In the genomic region with DNA sequence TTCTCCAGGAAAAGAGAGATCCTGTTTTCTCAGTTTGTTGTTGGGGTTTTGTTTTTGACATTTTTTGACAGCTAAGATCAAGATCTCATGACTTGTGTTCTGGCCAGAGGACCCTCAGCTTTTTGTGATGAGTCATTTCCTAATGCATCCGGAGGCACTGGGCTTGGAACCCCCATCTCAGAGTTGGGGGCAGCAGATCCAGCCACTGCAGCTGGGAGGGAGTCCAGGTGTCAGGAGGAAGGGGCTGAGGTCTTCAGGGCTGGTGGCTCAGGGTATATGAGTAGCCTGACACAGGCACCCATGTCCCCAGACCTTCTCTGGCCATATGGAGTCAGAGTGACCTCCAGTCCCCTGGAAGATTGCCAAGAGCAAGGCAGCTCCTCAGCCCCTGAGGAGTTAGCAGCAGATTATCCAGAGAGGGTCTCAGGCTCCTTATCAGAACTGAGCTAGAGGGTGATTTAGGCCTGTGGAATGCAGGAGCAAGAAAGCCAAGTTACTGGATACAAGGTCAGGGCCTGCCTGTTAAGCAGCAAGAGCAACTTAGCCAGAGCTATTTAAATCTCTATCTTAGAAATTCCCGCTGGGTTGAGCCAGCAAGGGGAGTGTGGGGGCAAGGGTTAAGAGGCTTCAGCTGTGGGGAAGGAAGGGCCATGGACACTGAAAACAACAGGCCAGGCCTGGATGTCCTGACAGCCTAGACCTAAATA, we compare ENCODE assay signal across 8 cellular contexts.
DNase-seq lines count a peak whose midpoint lies in the region; ATAC-seq and TF ChIP-seq lines count a peak whose summit lies in the region.

No MANE protein-coding gene starts in this region.

- H4K8ac ChIP-seq in IMR-90 (ENCODE audit: low read depth in 2 of 2, low read length in 2 of 2), result peak overlapping the region in 1 of 2 experiments; percentile 17; a peak in 1 of 4 replicates

- no TSS peak for BruUV-seq in IMR-90 (replicated peaks; lab: Mats Ljungman, UMichigan)

- ATAC-seq in IMR-90 (ENCODE audit: low read depth) (peak; percentile 89), GM21528 (IDR thresholded peaks at IDR 0.05; ENCODE audit: low FRiP score, unreplicated experiment) (no peak)

- whole genome bisulfite sequencing in IMR-90 (ENCODE audit: extremely low coverage in 2 of 2, insufficient read length in 1 of 2), 2 experiments, result no CpG with 5 or more reads among the region's 2 CpGs

- peak overlapping the region; percentile 2 for H2AFZ ChIP-seq in IMR-90 (replicated peaks; ENCODE audit: low read length, poor library complexity)

- H2BK20ac ChIP-seq in IMR-90 (ENCODE audit: low read depth, low read length), result peak overlapping the region; percentile 59

- peaks cover 2 to 12% (median 2%) of the 10 kb centered on the region in 3 donors for H3K27me3 Mint-ChIP-seq in immature natural killer cell (ENCODE audit: low read depth in 3 of 3)

- H3K4me3 ChIP-seq in IMR-90 (ENCODE audit: insufficient read depth, low read depth, low read length) (no peak overlapping the region), coronary artery (peak overlapping the region; percentile 26), tibial artery (no peak overlapping the region)

- TF ChIP-seq POLR2A in IMR-90 (IDR thresholded peaks at IDR 0.05; ENCODE audit: low read depth, low read length), result no peak

- no peaks in the 10 kb centered on the region for H3K27me3 ChIP-seq in IMR-90 (ENCODE audit: control insufficient read depth, insufficient read depth, low read length)
- no peaks in the 10 kb centered on the region for H3K27me3 ChIP-seq in tibial artery

- H4K20me1 ChIP-seq in IMR-90 (ENCODE audit: insufficient read depth, low read length), result peaks cover 7% of the 10 kb centered on the region; the same call in 1 of the 2 replicates

- H2BK120ac ChIP-seq in IMR-90 (ENCODE audit: low read depth, low read length), result peak overlapping the region; percentile 53

- no peaks in the 10 kb centered on the region for H3K9me3 Mint-ChIP-seq in immature natural killer cell

- no peak overlapping the region for H3K56ac ChIP-seq in IMR-90 (ENCODE audit: extremely low read depth, insufficient read depth, low read length)

- dilution Hi-C loops in IMR-90 (cut with HindIII; ENCODE audit: low sequenced_read_pairs, unreplicated experiment), result no loop called here

- H3K4me1 Mint-ChIP-seq in immature natural killer cell, result no peaks in the 10 kb centered on the region

- no peak overlapping the region for H3K27ac Mint-ChIP-seq in immature natural killer cell

- DNase-seq in IMR-90 (peak; percentile 83), coronary artery (ENCODE audit: low spot score) (no peak), left kidney (ENCODE audit: low read depth, low spot score) (peak; percentile 73), tibial artery (peak; percentile 32 to 75), immature natural killer cell (no peak), NCI-H1048 (lab: John Stamatoyannopoulos, UW) (no peak)
- no peak for DNase-seq in activated CD4-positive, CD25-positive, alpha-beta regulatory T cell treated with anti-CD3 and anti-CD28 coated beads, Interleukin-2, amount 50 U/mL, for 72 hours

- H3K9me1 ChIP-seq in IMR-90 (ENCODE audit: insufficient read depth, low read length), result peaks cover 13% of the 10 kb centered on the region

- peak overlapping the region; percentile 57 for H2BK5ac ChIP-seq in IMR-90 (ENCODE audit: low read depth, low read length, poor library complexity, severe bottlenecking)

- H3K18ac ChIP-seq in IMR-90 (ENCODE audit: low read depth, low read length), result peak overlapping the region; percentile 7; the same call in 1 of the 2 replicates

- peaks cover 26% of the 10 kb centered on the region for H3K4me1 ChIP-seq in IMR-90 (ENCODE audit: control insufficient read depth, insufficient read depth, low read length)
- H3K4me1 ChIP-seq in tibial artery, result peaks cover 0 to 61% (median 34%) of the 10 kb centered on the region in 4 donors

- no peaks in the 10 kb centered on the region for H3K36me3 Mint-ChIP-seq in immature natural killer cell

- no peak overlapping the region for H3K9ac ChIP-seq in IMR-90 (ENCODE audit: low read depth, low read length)

- no peak overlapping the region for H3K23ac ChIP-seq in IMR-90 (ENCODE audit: low read depth, low read length)

- POLR2A ChIA-PET in IMR-90 (lab: Charles Lee; ENCODE audit: unreplicated experiment), result interaction anchor here (0.5 kb wide), 1 partner anchor 76 kb away, joined by 5 read pairs; no protein-coding TSS in a partner anchor

- peak overlapping the region; percentile 67 for H3K4ac ChIP-seq in IMR-90 (ENCODE audit: low read depth, low read length)

- H3K79me1 ChIP-seq in IMR-90 (ENCODE audit: low read depth in 1 of 2, low read length in 2 of 2), result peaks cover 51 to 74% of the 10 kb centered on the region in 2 experiments

- H4K91ac ChIP-seq in IMR-90 (ENCODE audit: insufficient read depth, low read depth, low read length), result peak overlapping the region; percentile 0; the same call in 1 of the 2 replicates

- intact Hi-C loops in IMR-90 (cut with micrococcal nuclease) (loop anchor here (1.0 to 5.0 kb wide), 3 partner anchors 14 to 81 kb away; no protein-coding TSS in a partner anchor), tibial artery (cut with DNase I; ENCODE audit: low total_unique reads) (no loop called here)

- H3K36me3 ChIP-seq in IMR-90 (ENCODE audit: control insufficient read depth, insufficient read depth, low read length), result no peaks in the 10 kb centered on the region
- no peaks in the 10 kb centered on the region for H3K36me3 ChIP-seq in tibial artery

- H3K4me2 ChIP-seq in IMR-90 (ENCODE audit: low read depth, low read length), result peak overlapping the region; percentile 21

- H3K9me3 ChIP-seq in IMR-90 (ENCODE audit: control insufficient read depth, insufficient read depth, low read length) (no peaks in the 10 kb centered on the region), tibial artery (no peaks in the 10 kb centered on the region)

- peak overlapping the region; percentile 16 for H4K5ac ChIP-seq in IMR-90 (ENCODE audit: low read depth, low read length)

- H2BK15ac ChIP-seq in IMR-90 (ENCODE audit: low read depth, low read length), result peak overlapping the region; percentile 10; the same call in 1 of the 3 replicates

- in situ Hi-C loops in IMR-90 (cut with MboI; ENCODE audit: low sequenced_read_pairs), result no loop called here

- no peak overlapping the region for H2AK9ac ChIP-seq in IMR-90 (replicated peaks; ENCODE audit: low read depth, low read length, poor library complexity)

- no peak for TF ChIP-seq RAD21 in IMR-90 (IDR thresholded peaks at IDR 0.05; ENCODE audit: low read length)

- H3K4me3 Mint-ChIP-seq in immature natural killer cell, result no peak overlapping the region

- H3K27ac ChIP-seq in IMR-90 (ENCODE audit: insufficient read depth, low read length), result peak overlapping the region; percentile 49
- H3K27ac ChIP-seq in coronary artery, result peak overlapping the region; percentile 77 to 89
- peak overlapping the region; percentile 73 to 82 for H3K27ac ChIP-seq in tibial artery

- CTCF ChIA-PET in IMR-90 (lab: Yijun Ruan, JAX), result interaction anchor here (0.6 to 1.2 kb wide), 5 partner anchors 14 to 203 kb away, joined by 3 to 4 read pairs (median 3); no protein-coding TSS in a partner anchor

- TF ChIP-seq CTCF in IMR-90 (conservative IDR thresholded peaks at IDR 0.05; ENCODE audit: low read depth, low read length), result no peak
- no peak for TF ChIP-seq CTCF in coronary artery (IDR thresholded peaks at IDR 0.05)
- no peak for TF ChIP-seq CTCF in tibial artery (IDR thresholded peaks at IDR 0.05)

- H2AK5ac ChIP-seq in IMR-90 (ENCODE audit: low read depth, low read length), result peak overlapping the region; percentile 54; the same call in 1 of the 2 replicates

- H3K14ac ChIP-seq in IMR-90 (replicated peaks; ENCODE audit: low read depth, low read length), result peak overlapping the region; percentile 13; the same call in 1 of the 2 replicates

TF ChIP-seq in IMR-90, 13 proteins besides CTCF, POLR2A, EP300 and RAD21:
- TF ChIP-seq FOS (IDR thresholded peaks at IDR 0.05; ENCODE audit: low read depth, low read length) (0 out of 2 replicates have a peak, but pooled peaks have one; percentile 5), CEBPB (IDR thresholded peaks at IDR 0.05; ENCODE audit: low read depth, low read length) (no peak)

Comparison
In these comparisons a context has a peak if more than half of its experiments do, and no peak if none do; other contexts are left out.
1. DNase-seq: peak in IMR-90 (single experiment), left kidney (single experiment) and tibial artery (2 of 2); none in coronary artery (single experiment), immature natural killer cell (0 of 3), activated CD4-positive, CD25-positive, alpha-beta regulatory T cell treated with anti-CD3 and anti-CD28 coated beads, Interleukin-2, amount 50 U/mL, for 72 hours (single experiment) and NCI-H1048 (single experiment).
2. Peak in every context shown above with its lines, with median percentiles within 50 percentile points of each other: H3K27ac ChIP-seq.